ENCODE assay signal across 1 cellular context in the genomic region with DNA sequence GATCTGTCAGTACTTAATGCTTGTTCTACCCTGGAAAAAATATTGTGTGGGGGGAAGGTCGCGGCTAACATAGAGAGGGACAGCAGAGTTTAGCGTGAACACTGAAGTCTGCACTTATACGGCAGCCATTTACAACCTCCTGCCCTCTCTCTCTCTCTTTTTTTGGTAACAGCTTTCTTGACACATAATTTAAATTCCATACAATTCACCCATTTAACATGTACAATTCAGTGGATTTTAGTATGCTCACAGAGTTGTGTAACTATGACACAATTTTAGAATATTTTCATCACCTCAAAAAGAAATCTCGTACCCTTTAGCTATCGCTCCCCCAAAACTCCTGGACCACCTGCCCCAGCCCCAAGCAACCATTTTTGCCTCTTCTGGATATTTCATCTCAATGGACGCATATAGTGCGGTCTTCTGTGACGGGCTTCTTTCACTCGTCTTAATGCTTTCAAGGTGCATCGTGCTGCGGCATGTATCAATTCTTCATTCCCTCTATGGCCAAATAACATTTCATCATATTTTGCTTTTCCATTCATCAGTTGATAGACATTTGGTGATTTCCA.
TF ChIP-seq lines count a peak whose summit lies in the region.

No MANE protein-coding gene starts in this region.

TF ChIP-seq in GM12878, 131 proteins besides CTCF, POLR2A, EP300 and RAD21 (continued from another document):
- TF ChIP-seq, protein P1, sequence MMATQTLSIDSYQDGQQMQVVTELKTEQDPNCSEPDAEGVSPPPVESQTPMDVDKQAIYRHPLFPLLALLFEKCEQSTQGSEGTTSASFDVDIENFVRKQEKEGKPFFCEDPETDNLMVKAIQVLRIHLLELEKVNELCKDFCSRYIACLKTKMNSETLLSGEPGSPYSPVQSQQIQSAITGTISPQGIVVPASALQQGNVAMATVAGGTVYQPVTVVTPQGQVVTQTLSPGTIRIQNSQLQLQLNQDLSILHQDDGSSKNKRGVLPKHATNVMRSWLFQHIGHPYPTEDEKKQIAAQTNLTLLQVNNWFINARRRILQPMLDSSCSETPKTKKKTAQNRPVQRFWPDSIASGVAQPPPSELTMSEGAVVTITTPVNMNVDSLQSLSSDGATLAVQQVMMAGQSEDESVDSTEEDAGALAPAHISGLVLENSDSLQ (IDR thresholded peaks at IDR 0.05) = peak; percentile 84
- TF ChIP-seq, protein P2, sequence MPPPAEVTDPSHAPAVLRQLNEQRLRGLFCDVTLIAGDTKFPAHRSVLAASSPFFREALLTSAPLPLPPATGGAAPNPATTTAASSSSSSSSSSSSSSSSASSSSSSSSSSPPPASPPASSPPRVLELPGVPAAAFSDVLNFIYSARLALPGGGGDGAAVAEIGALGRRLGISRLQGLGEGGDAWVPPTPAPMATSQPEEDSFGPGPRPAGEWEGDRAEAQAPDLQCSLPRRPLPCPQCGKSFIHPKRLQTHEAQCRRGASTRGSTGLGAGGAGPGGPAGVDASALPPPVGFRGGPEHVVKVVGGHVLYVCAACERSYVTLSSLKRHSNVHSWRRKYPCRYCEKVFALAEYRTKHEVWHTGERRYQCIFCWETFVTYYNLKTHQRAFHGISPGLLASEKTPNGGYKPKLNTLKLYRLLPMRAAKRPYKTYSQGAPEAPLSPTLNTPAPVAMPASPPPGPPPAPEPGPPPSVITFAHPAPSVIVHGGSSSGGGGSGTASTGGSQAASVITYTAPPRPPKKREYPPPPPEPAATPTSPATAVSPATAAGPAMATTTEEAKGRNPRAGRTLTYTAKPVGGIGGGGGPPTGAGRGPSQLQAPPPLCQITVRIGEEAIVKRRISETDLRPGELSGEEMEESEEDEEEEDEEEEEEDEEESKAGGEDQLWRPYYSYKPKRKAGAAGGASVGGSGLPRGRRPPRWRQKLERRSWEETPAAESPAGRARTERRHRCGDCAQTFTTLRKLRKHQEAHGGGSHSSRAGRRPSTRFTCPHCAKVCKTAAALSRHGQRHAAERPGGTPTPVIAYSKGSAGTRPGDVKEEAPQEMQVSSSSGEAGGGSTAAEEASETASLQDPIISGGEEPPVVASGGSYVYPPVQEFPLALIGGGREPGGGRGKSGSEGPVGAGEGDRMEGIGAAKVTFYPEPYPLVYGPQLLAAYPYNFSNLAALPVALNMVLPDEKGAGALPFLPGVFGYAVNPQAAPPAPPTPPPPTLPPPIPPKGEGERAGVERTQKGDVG (CRISPR knock-in tag; IDR thresholded peaks at IDR 0.05) = no peak
- TF ChIP-seq ASH2L (IDR thresholded peaks at IDR 0.05; ENCODE audit: borderline replicate concordance, low read depth) (no peak), BACH1 (IDR thresholded peaks at IDR 0.05; ENCODE audit: borderline replicate concordance) (no peak), ZNF217 (IDR thresholded peaks at IDR 0.05) (no peak), RELA (IDR thresholded peaks at IDR 0.05; ENCODE audit: borderline replicate concordance, partially characterized antibody) (no peak), RBBP5 (conservative IDR thresholded peaks at IDR 0.05) (no peak), MEF2B (IDR thresholded peaks at IDR 0.05; ENCODE audit: partially characterized antibody, poor library complexity, severe bottlenecking) (no peak), GATAD2B (conservative IDR thresholded peaks at IDR 0.05; ENCODE audit: low read depth) (no peak), JUNB (IDR thresholded peaks at IDR 0.05) (no peak), ETV6 (conservative IDR thresholded peaks at IDR 0.05 in 1 of 2, IDR thresholded peaks at IDR 0.05 in 1 of 2; ENCODE audit: borderline replicate concordance in 1 of 2, low read depth in 1 of 2) (no peak), TAF1 (IDR thresholded peaks at IDR 0.05; ENCODE audit: borderline replicate concordance, low read depth, low read length) (peak; percentile 25; the same call in 1 of the 2 replicates), BHLHE40 (IDR thresholded peaks at IDR 0.05; ENCODE audit: borderline replicate concordance in 1 of 2, low read depth in 2 of 2, low read length in 1 of 2) (no peak), MXI1 (IDR thresholded peaks at IDR 0.05; ENCODE audit: low read depth, low read length) (0 out of 2 replicates have a peak, but pooled peaks have one; percentile 39), HDGF (IDR thresholded peaks at IDR 0.05) (no peak), RAD51 (IDR thresholded peaks at IDR 0.05) (no peak), MTA2 (IDR thresholded peaks at IDR 0.05; ENCODE audit: low read depth) (no peak), CBFB (IDR thresholded peaks at IDR 0.05; ENCODE audit: low read depth) (peak; percentile 57; the same call in 1 of the 2 replicates)
- TF ChIP-seq, protein P3, sequence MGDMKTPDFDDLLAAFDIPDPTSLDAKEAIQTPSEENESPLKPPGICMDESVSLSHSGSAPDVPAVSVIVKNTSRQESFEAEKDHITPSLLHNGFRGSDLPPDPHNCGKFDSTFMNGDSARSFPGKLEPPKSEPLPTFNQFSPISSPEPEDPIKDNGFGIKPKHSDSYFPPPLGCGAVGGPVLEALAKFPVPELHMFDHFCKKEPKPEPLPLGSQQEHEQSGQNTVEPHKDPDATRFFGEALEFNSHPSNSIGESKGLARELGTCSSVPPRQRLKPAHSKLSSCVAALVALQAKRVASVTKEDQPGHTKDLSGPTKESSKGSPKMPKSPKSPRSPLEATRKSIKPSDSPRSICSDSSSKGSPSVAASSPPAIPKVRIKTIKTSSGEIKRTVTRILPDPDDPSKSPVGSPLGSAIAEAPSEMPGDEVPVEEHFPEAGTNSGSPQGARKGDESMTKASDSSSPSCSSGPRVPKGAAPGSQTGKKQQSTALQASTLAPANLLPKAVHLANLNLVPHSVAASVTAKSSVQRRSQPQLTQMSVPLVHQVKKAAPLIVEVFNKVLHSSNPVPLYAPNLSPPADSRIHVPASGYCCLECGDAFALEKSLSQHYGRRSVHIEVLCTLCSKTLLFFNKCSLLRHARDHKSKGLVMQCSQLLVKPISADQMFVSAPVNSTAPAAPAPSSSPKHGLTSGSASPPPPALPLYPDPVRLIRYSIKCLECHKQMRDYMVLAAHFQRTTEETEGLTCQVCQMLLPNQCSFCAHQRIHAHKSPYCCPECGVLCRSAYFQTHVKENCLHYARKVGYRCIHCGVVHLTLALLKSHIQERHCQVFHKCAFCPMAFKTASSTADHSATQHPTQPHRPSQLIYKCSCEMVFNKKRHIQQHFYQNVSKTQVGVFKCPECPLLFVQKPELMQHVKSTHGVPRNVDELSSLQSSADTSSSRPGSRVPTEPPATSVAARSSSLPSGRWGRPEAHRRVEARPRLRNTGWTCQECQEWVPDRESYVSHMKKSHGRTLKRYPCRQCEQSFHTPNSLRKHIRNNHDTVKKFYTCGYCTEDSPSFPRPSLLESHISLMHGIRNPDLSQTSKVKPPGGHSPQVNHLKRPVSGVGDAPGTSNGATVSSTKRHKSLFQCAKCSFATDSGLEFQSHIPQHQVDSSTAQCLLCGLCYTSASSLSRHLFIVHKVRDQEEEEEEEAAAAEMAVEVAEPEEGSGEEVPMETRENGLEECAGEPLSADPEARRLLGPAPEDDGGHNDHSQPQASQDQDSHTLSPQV (IDR thresholded peaks at IDR 0.05) = peak; percentile 55; the same call in 1 of the 2 replicates
- TF ChIP-seq, protein P4, sequence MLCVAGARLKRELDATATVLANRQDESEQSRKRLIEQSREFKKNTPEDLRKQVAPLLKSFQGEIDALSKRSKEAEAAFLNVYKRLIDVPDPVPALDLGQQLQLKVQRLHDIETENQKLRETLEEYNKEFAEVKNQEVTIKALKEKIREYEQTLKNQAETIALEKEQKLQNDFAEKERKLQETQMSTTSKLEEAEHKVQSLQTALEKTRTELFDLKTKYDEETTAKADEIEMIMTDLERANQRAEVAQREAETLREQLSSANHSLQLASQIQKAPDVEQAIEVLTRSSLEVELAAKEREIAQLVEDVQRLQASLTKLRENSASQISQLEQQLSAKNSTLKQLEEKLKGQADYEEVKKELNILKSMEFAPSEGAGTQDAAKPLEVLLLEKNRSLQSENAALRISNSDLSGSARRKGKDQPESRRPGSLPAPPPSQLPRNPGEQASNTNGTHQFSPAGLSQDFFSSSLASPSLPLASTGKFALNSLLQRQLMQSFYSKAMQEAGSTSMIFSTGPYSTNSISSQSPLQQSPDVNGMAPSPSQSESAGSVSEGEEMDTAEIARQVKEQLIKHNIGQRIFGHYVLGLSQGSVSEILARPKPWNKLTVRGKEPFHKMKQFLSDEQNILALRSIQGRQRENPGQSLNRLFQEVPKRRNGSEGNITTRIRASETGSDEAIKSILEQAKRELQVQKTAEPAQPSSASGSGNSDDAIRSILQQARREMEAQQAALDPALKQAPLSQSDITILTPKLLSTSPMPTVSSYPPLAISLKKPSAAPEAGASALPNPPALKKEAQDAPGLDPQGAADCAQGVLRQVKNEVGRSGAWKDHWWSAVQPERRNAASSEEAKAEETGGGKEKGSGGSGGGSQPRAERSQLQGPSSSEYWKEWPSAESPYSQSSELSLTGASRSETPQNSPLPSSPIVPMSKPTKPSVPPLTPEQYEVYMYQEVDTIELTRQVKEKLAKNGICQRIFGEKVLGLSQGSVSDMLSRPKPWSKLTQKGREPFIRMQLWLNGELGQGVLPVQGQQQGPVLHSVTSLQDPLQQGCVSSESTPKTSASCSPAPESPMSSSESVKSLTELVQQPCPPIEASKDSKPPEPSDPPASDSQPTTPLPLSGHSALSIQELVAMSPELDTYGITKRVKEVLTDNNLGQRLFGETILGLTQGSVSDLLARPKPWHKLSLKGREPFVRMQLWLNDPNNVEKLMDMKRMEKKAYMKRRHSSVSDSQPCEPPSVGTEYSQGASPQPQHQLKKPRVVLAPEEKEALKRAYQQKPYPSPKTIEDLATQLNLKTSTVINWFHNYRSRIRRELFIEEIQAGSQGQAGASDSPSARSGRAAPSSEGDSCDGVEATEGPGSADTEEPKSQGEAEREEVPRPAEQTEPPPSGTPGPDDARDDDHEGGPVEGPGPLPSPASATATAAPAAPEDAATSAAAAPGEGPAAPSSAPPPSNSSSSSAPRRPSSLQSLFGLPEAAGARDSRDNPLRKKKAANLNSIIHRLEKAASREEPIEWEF (IDR thresholded peaks at IDR 0.05; ENCODE audit: insufficient replicate concordance, low read depth, low read length) = no peak
TF ChIP-seq in GM12878: peak in this region for 14.
